15 cellular contexts compared by ENCODE assay signal in the genomic region with DNA sequence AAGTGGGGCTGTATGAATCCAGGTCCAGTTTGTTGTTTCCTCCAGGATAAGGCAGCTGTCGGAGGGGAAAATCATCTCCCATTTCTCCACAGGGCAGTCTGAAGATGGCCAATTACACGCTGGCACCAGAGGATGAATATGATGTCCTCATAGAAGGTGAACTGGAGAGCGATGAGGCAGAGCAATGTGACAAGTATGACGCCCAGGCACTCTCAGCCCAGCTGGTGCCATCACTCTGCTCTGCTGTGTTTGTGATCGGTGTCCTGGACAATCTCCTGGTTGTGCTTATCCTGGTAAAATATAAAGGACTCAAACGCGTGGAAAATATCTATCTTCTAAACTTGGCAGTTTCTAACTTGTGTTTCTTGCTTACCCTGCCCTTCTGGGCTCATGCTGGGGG. TPM values are rescaled to one million over a fixed set of nuclear protein-coding genes. Genes with fewer than 3 reads are reported as not detected.
A peak's percentile ranks its signal among the peaks of the same experiment; 100 is the strongest.
DNase-seq lines count a peak whose midpoint lies in the region; ATAC-seq, FAIRE-seq and TF ChIP-seq lines count a peak whose summit lies in the region.
"Had no signal": no experiment of that assay in that cellular context is flagged by ENCODE, and none has a peak within 500 bp of the region (broad histone marks: within the 10 kb centered on the region; RNA-seq: fewer than 3 reads in every experiment).

No MANE protein-coding gene starts in this region.

- peaks cover 6% of the 10 kb centered on the region for H3K36me3 Mint-ChIP-seq in activated T-helper 1 cell treated with anti-CD3 and anti-CD28 coated beads, Interleukin-12 subunit alpha, Interleukin-12 subunit beta, Interleukin-2, Interleukin-4 antibody, amounts not matched to agents 30 ng/mL and 10 ng/mL and 1 ng/mL, durations not matched to agents 14 hours and 24 hours and 36 hours (ENCODE audit: low read depth)
- no peaks in the 10 kb centered on the region for H3K36me3 Mint-ChIP-seq in stimulated activated memory B cell treated with anti-CD40 and anti-IgM and Interleukin-4, amounts not matched to agents 10 μg/mL and 1 μg/mL and 100 μg/mL, for 72 hours

- peaks cover 1% of the 10 kb centered on the region for H3K9me3 Mint-ChIP-seq in activated T-helper 1 cell treated with anti-CD3 and anti-CD28 coated beads, Interleukin-12 subunit alpha, Interleukin-12 subunit beta, Interleukin-2, Interleukin-4 antibody, amounts not matched to agents 30 ng/mL and 10 ng/mL and 1 ng/mL, durations not matched to agents 14 hours and 24 hours and 36 hours
- H3K9me3 Mint-ChIP-seq in stimulated activated memory B cell treated with anti-CD40 and anti-IgM and Interleukin-4, amounts not matched to agents 10 μg/mL and 1 μg/mL and 100 μg/mL, for 72 hours, result no peaks in the 10 kb centered on the region

- peaks cover 42% of the 10 kb centered on the region for H3K4me1 Mint-ChIP-seq in activated T-helper 1 cell treated with anti-CD3 and anti-CD28 coated beads, Interleukin-12 subunit alpha, Interleukin-12 subunit beta, Interleukin-2, Interleukin-4 antibody, amounts not matched to agents 30 ng/mL and 10 ng/mL and 1 ng/mL, durations not matched to agents 14 hours and 24 hours and 36 hours (ENCODE audit: low read depth)
- H3K4me1 Mint-ChIP-seq in stimulated activated memory B cell treated with anti-CD40 and anti-IgM and Interleukin-4, amounts not matched to agents 10 μg/mL and 1 μg/mL and 100 μg/mL, for 72 hours, result peaks cover 30% of the 10 kb centered on the region

- peak overlapping the region; percentile 55 for H3K27ac ChIP-seq in right cardiac atrium (ENCODE audit: low read length)
- H3K27ac ChIP-seq: 22Rv1, RWPE1 had no signal

- ATAC-seq in right cardiac atrium (peak; percentile 41 to 69), GM21423 (IDR thresholded peaks at IDR 0.05; ENCODE audit: unreplicated experiment) (no peak)
- no peak for ATAC-seq in stimulated activated memory B cell treated with anti-CD40 and anti-IgM and Interleukin-4, amounts not matched to agents 10 μg/mL and 1 μg/mL and 100 μg/mL, for 72 hours

- peak overlapping the region; percentile 80 for H3K4me3 Mint-ChIP-seq in activated T-helper 1 cell treated with anti-CD3 and anti-CD28 coated beads, Interleukin-12 subunit alpha, Interleukin-12 subunit beta, Interleukin-2, Interleukin-4 antibody, amounts not matched to agents 30 ng/mL and 10 ng/mL and 1 ng/mL, durations not matched to agents 14 hours and 24 hours and 36 hours
- H3K4me3 Mint-ChIP-seq in stimulated activated memory B cell treated with anti-CD40 and anti-IgM and Interleukin-4, amounts not matched to agents 10 μg/mL and 1 μg/mL and 100 μg/mL, for 72 hours, result peak overlapping the region; percentile 83
- H3K4me3 Mint-ChIP-seq: neural crest cell had no signal

- no peak for FAIRE-seq in GM12892 (lab: Jason Lieb, UNC)

- TF ChIP-seq POLR2A in GM12892 (IDR thresholded peaks at IDR 0.05; ENCODE audit: low read depth, low read length), result no peak

- H3K4me1 ChIP-seq in right cardiac atrium (ENCODE audit: control insufficient read depth, insufficient read depth, low read length), result peaks cover 15% of the 10 kb centered on the region

- 41% methylated on average over 7 of the region's 7 CpGs for WGBS in right cardiac atrium

- H3K27ac Mint-ChIP-seq in activated T-helper 1 cell treated with anti-CD3 and anti-CD28 coated beads, Interleukin-12 subunit alpha, Interleukin-12 subunit beta, Interleukin-2, Interleukin-4 antibody, amounts not matched to agents 30 ng/mL and 10 ng/mL and 1 ng/mL, durations not matched to agents 14 hours and 24 hours and 36 hours, result peak overlapping the region; percentile 15
- peak overlapping the region; percentile 94 for H3K27ac Mint-ChIP-seq in stimulated activated memory B cell treated with anti-CD40 and anti-IgM and Interleukin-4, amounts not matched to agents 10 μg/mL and 1 μg/mL and 100 μg/mL, for 72 hours

- no peaks in the 10 kb centered on the region for H3K9me3 ChIP-seq in right cardiac atrium (ENCODE audit: control insufficient read depth, low read length)

- intact Hi-C loops in activated T-helper 1 cell treated with anti-CD3 and anti-CD28 coated beads, Interleukin-12 subunit alpha, Interleukin-12 subunit beta, Interleukin-2, Interleukin-4 antibody, amounts not matched to agents 30 ng/mL and 10 ng/mL and 1 ng/mL, durations not matched to agents 14 hours and 24 hours and 36 hours (cut with micrococcal nuclease), result no loop called here
- intact Hi-C loops in right cardiac atrium (cut with DNase I), result no loop called here

- H3K27me3 ChIP-seq in right cardiac atrium (ENCODE audit: control insufficient read depth, insufficient read depth), result no peaks in the 10 kb centered on the region

- peaks cover 27% of the 10 kb centered on the region for H3K27me3 Mint-ChIP-seq in activated T-helper 1 cell treated with anti-CD3 and anti-CD28 coated beads, Interleukin-12 subunit alpha, Interleukin-12 subunit beta, Interleukin-2, Interleukin-4 antibody, amounts not matched to agents 30 ng/mL and 10 ng/mL and 1 ng/mL, durations not matched to agents 14 hours and 24 hours and 36 hours (ENCODE audit: insufficient read depth)
- H3K27me3 Mint-ChIP-seq in stimulated activated memory B cell treated with anti-CD40 and anti-IgM and Interleukin-4, amounts not matched to agents 10 μg/mL and 1 μg/mL and 100 μg/mL, for 72 hours, result no peaks in the 10 kb centered on the region

- peak overlapping the region; percentile 42 for H3K4me3 ChIP-seq in right cardiac atrium (ENCODE audit: low read length)
- H3K4me3 ChIP-seq: hepatocyte had no signal

- DNase-seq in NCI-H510A (lab: John Stamatoyannopoulos, UW) (peak; percentile 35), NCI-H510A treated with DMSO at 0.1 percent for 48 hours (lab: John Stamatoyannopoulos, UW) (no peak), right cardiac atrium (peak in 1 of 3 donors; percentile 63), GM12892 (ENCODE audit: insufficient read length) (no peak), SHP77 treated with DMSO at 0.1 percent for 48 hours (lab: John Stamatoyannopoulos, UW) (no peak)
- DNase-seq in activated T-helper 1 cell treated with anti-CD3 and anti-CD28 coated beads, Interleukin-12 subunit alpha, Interleukin-12 subunit beta, Interleukin-2, Interleukin-4 antibody, amounts not matched to agents 30 ng/mL and 10 ng/mL and 1 ng/mL, durations not matched to agents 14 hours and 24 hours and 36 hours (ENCODE audit: low spot score), result no peak
- DNase-seq: activated CD8-positive, alpha-beta memory T cell treated with anti-CD3 and anti-CD28 coated beads for 24 hours; NCI-H1694 had no signal

RNA-seq across cellular contexts. Expression of a gene that starts 0.9 kb away (rescaled TPM):
- 2.2 and 3.9 TPM in 2 replicates for total RNA-seq in activated T-helper 1 cell treated with anti-CD3 and anti-CD28 coated beads, Interleukin-12 subunit alpha, Interleukin-12 subunit beta, Interleukin-2, Interleukin-4 antibody, amounts not matched to agents 30 ng/mL and 10 ng/mL and 1 ng/mL, durations not matched to agents 14 hours and 24 hours and 36 hours
- 1 to 10 TPM; 1.4 to 3.1 (median 2.4) TPM for total RNA-seq in right cardiac atrium
- polyA plus RNA-seq in right cardiac atrium, result 1.7 TPM
- 0.93 TPM for polyA plus RNA-seq in GM12892 (2012; ENCODE audit: missing spikeins)
- total RNA-seq: neural crest cell had no signal

RNA-seq across cellular contexts. Expression of a gene that starts 37.2 kb away (rescaled TPM):
- total RNA-seq in activated T-helper 1 cell treated with anti-CD3 and anti-CD28 coated beads, Interleukin-12 subunit alpha, Interleukin-12 subunit beta, Interleukin-2, Interleukin-4 antibody, amounts not matched to agents 30 ng/mL and 10 ng/mL and 1 ng/mL, durations not matched to agents 14 hours and 24 hours and 36 hours, result 5.8 TPM in 2 replicates
- total RNA-seq in right cardiac atrium, result 1 to 10 TPM in 2 of 4 donors, under 1 TPM in 2; 0.68 to 1.7 (median 0.99) TPM
- 0.27 TPM for polyA plus RNA-seq in right cardiac atrium
- polyA plus RNA-seq in GM12892 (2012; ENCODE audit: missing spikeins), result 0.11 TPM
- total RNA-seq: neural crest cell had no signal
- polyA plus RNA-seq: hepatocyte had no signal

RNA-seq across cellular contexts. Expression of a gene that starts 54.1 kb away (rescaled TPM):
- total RNA-seq in activated T-helper 1 cell treated with anti-CD3 and anti-CD28 coated beads, Interleukin-12 subunit alpha, Interleukin-12 subunit beta, Interleukin-2, Interleukin-4 antibody, amounts not matched to agents 30 ng/mL and 10 ng/mL and 1 ng/mL, durations not matched to agents 14 hours and 24 hours and 36 hours, result 20.6 and 21.0 TPM in 2 replicates
- 1 to 10 TPM in 3 of 4 donors, under 1 TPM in 1; 0.42 to 2.5 (median 1.7) TPM for total RNA-seq in right cardiac atrium
- 0.43 TPM for polyA plus RNA-seq in right cardiac atrium
- 0.42 TPM for polyA plus RNA-seq in GM12892 (2012; ENCODE audit: missing spikeins)
- total RNA-seq: G401, neural crest cell had no signal
- polyA plus RNA-seq: hepatocyte had no signal

RNA-seq across cellular contexts. Expression of a gene that starts 56.7 kb away (rescaled TPM):
- total RNA-seq in activated T-helper 1 cell treated with anti-CD3 and anti-CD28 coated beads, Interleukin-12 subunit alpha, Interleukin-12 subunit beta, Interleukin-2, Interleukin-4 antibody, amounts not matched to agents 30 ng/mL and 10 ng/mL and 1 ng/mL, durations not matched to agents 14 hours and 24 hours and 36 hours, result not detected in 2 replicates
- total RNA-seq in right cardiac atrium, result 1 to 10 TPM in 3 of 4 donors, under 1 TPM in 1; 0.71 to 5.5 (median 2.2) TPM
- 1.00 TPM for polyA plus RNA-seq in right cardiac atrium
- not detected for polyA plus RNA-seq in GM12892 (2012; ENCODE audit: missing spikeins)
- total RNA-seq: G401, neural crest cell had no signal
- polyA plus RNA-seq: hepatocyte had no signal

Comparison
In these comparisons a context has a peak if more than half of its experiments do, and no peak if none do; other contexts are left out.
1. ATAC-seq: peak in right cardiac atrium (2 of 2); none in stimulated activated memory B cell treated with anti-CD40 and anti-IgM and Interleukin-4, amounts not matched to agents 10 μg/mL and 1 μg/mL and 100 μg/mL, for 72 hours (single experiment) and GM21423 (single experiment).